In the genomic region with DNA sequence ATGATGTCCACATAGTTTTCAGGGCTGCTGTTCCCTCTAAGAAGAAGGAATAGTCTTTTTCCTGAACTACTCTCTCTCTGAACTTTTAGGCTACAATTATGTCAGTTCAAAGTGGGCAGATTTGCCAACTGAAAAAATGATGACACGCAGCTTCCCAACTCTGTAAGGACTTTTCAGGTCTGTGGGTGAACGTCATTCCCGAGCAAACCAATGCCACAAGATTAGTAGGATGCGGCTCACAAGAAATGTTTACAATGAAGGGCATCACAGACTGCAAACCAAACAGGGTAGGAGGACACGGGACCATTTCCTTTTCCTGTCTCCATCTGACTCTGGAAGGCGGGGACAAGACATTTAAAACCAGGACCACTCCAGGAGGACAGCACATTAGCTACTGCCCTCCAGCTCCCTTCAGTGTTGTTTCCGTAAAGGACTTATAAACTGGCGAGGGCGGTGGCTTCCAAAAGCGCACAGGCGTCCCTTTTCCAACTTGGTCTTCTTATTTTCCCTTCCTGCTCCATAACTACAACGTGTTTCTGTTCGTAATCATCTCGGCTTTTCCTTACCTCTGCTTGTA, we compare ENCODE assay signal across 8 cellular contexts. TPM values are rescaled to one million over a fixed set of nuclear protein-coding genes. Genes with fewer than 3 reads are reported as not detected.
A peak's percentile ranks its signal among the peaks of the same experiment; 100 is the strongest.
DNase-seq lines count a peak whose midpoint lies in the region; ATAC-seq and TF ChIP-seq lines count a peak whose summit lies in the region.

No MANE protein-coding gene starts in this region.

- peak overlapping the region; percentile 77 for H3K4me2 ChIP-seq in neural progenitor cell

- H3K27ac ChIP-seq in neural progenitor cell, result no peak overlapping the region

- POLR2A ChIA-PET in activated CD8-positive, alpha-beta T cell treated with anti-CD3 and anti-CD28 coated beads, Interleukin-2, amount 10 ng/mL, durations not matched to agents 7 days and 5 days (lab: Charles Lee), result interaction anchor here (0.6 to 3.2 kb wide), 9 partner anchors 9 to 270 kb away, joined by 3 to 21 read pairs (median 4); no protein-coding TSS in a partner anchor

- no peaks in the 10 kb centered on the region for H3K36me3 ChIP-seq in neural progenitor cell

- H3K4me1 Mint-ChIP-seq in activated CD8-positive, alpha-beta T cell treated with anti-CD3 and anti-CD28 coated beads, Interleukin-2, amount 10 ng/mL, durations not matched to agents 7 days and 5 days (ENCODE audit: low read depth), result peaks cover 39% of the 10 kb centered on the region
- peaks cover 22% of the 10 kb centered on the region for H3K4me1 Mint-ChIP-seq in neural progenitor cell

- H3K4me3 Mint-ChIP-seq in activated CD8-positive, alpha-beta T cell treated with anti-CD3 and anti-CD28 coated beads, Interleukin-2, amount 10 ng/mL, durations not matched to agents 7 days and 5 days, result peak overlapping the region; percentile 98
- peak overlapping the region; percentile 96 for H3K4me3 Mint-ChIP-seq in neural progenitor cell

- CTCF ChIA-PET in activated CD8-positive, alpha-beta T cell treated with anti-CD3 and anti-CD28 coated beads, Interleukin-2, amount 10 ng/mL, durations not matched to agents 7 days and 5 days (lab: Charles Lee), result interaction anchor here (0.8 to 3.0 kb wide), 5 partner anchors 9 to 265 kb away, joined by 3 to 9 read pairs (median 3); no protein-coding TSS in a partner anchor

- no peaks in the 10 kb centered on the region for H3K27me3 ChIP-seq in neural progenitor cell

- ATAC-seq in GM21447 (IDR thresholded peaks at IDR 0.05; ENCODE audit: unreplicated experiment) (peak; percentile 37), GM19328 (IDR thresholded peaks at IDR 0.05; ENCODE audit: unreplicated experiment) (no peak)
- ATAC-seq in activated CD8-positive, alpha-beta T cell treated with anti-CD3 and anti-CD28 coated beads, Interleukin-2, amount 10 ng/mL, durations not matched to agents 7 days and 5 days, result peak; percentile 13

- H3K79me2 ChIP-seq in neural progenitor cell (ENCODE audit: low read depth), result peaks cover 44% of the 10 kb centered on the region

- H3K27me3 Mint-ChIP-seq in activated CD8-positive, alpha-beta T cell treated with anti-CD3 and anti-CD28 coated beads, Interleukin-2, amount 10 ng/mL, durations not matched to agents 7 days and 5 days (ENCODE audit: low read depth), result no peaks in the 10 kb centered on the region
- no peaks in the 10 kb centered on the region for H3K27me3 Mint-ChIP-seq in neural progenitor cell (ENCODE audit: insufficient read depth, low read depth)

- peak overlapping the region; percentile 84 for H2AFZ ChIP-seq in neural progenitor cell (replicated peaks)

- peaks cover 15% of the 10 kb centered on the region for H3K4me1 ChIP-seq in neural progenitor cell

- H3K4me3 ChIP-seq in neural progenitor cell, result peak overlapping the region; percentile 83

- no peaks in the 10 kb centered on the region for H3K9me3 ChIP-seq in neural progenitor cell (ENCODE audit: low read depth)

- H3K9ac ChIP-seq in neural progenitor cell, result no peak overlapping the region

- H3K36me3 Mint-ChIP-seq in activated CD8-positive, alpha-beta T cell treated with anti-CD3 and anti-CD28 coated beads, Interleukin-2, amount 10 ng/mL, durations not matched to agents 7 days and 5 days (ENCODE audit: low read depth), result peaks cover 9% of the 10 kb centered on the region
- H3K36me3 Mint-ChIP-seq in neural progenitor cell, result peaks cover 7% of the 10 kb centered on the region

- DNase-seq in NCI-H2081 (lab: John Stamatoyannopoulos, UW), result peak; percentile 47 to 59
- DNase-seq in NCI-H2081 treated with DMSO at 0.1 percent for 48 hours (lab: John Stamatoyannopoulos, UW), result no peak
- DNase-seq in Kasumi-1 (lab: John Stamatoyannopoulos, UW), result peak; percentile 55 to 68
- DNase-seq in activated CD8-positive, alpha-beta T cell treated with anti-CD3 and anti-CD28 coated beads, Interleukin-2, amount 10 ng/mL, durations not matched to agents 7 days and 5 days, result peak; percentile 36
- DNase-seq in foreskin melanocyte, result peak; percentile 73
- DNase-seq in neural progenitor cell (ENCODE audit: low spot score), result no peak

- H3K27ac Mint-ChIP-seq in activated CD8-positive, alpha-beta T cell treated with anti-CD3 and anti-CD28 coated beads, Interleukin-2, amount 10 ng/mL, durations not matched to agents 7 days and 5 days, result peak overlapping the region; percentile 96
- peak overlapping the region; percentile 95 for H3K27ac Mint-ChIP-seq in neural progenitor cell

- peaks cover 12% of the 10 kb centered on the region for H3F3A ChIP-seq in neural progenitor cell (ENCODE audit: low read depth)

- H3K9me3 Mint-ChIP-seq in activated CD8-positive, alpha-beta T cell treated with anti-CD3 and anti-CD28 coated beads, Interleukin-2, amount 10 ng/mL, durations not matched to agents 7 days and 5 days (ENCODE audit: insufficient read depth), result no peaks in the 10 kb centered on the region
- H3K9me3 Mint-ChIP-seq in neural progenitor cell, result peaks cover 4% of the 10 kb centered on the region

- peaks cover 27% of the 10 kb centered on the region for H4K20me1 ChIP-seq in neural progenitor cell (ENCODE audit: low read depth)

- no peak for TF ChIP-seq CTCF in neural progenitor cell (IDR thresholded peaks at IDR 0.05)

RNA-seq across cellular contexts. Expression of a gene that starts 0.5 kb away (rescaled TPM):
- 10 to 100 TPM; 31.6 to 34.0 TPM for total RNA-seq in activated CD8-positive, alpha-beta T cell treated with anti-CD3 and anti-CD28 coated beads, Interleukin-2, amount 10 ng/mL, durations not matched to agents 7 days and 5 days
- total RNA-seq in neural progenitor cell (ENCODE audit: low replicate concordance), result 40.7 and 60.9 TPM in 2 replicates

Comparison
In these comparisons a context has a peak if more than half of its experiments do, and no peak if none do; other contexts are left out.
1. DNase-seq: peak in NCI-H2081 (2 of 2), Kasumi-1 (2 of 2), activated CD8-positive, alpha-beta T cell treated with anti-CD3 and anti-CD28 coated beads, Interleukin-2, amount 10 ng/mL, durations not matched to agents 7 days and 5 days (single experiment) and foreskin melanocyte (single experiment); none in NCI-H2081 treated with DMSO at 0.1 percent for 48 hours (single experiment) and neural progenitor cell (single experiment).